ENCODE assay signal across 1 cellular context in the genomic region with DNA sequence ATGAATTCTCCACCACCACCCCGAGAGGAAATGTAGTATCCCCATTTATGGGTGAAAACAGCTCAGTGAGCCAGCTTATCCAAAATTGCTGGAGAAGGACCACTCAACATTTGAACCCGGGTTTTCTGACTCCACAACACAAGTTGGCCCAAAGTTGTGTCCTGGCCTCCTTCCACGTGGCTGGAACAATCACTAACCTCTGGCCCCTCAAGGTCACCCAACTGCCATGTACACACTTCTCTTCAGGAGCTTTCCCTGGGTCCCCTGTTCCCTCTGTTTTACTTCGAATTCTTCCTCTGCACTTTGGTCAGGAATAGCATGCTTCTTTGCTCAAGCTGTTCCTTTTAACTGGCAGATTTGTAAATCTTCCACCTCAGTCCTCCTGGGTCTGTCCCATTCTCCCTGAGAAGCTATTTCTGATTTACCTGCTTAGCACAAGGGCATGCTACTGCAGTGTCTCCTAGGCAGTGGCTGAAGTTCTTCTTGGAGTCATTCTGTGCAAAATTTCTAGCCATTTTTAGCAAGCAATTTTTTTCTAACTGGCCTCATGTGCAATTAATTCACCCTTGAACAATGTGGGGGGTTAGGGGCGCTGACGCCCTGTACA.
TF ChIP-seq lines count a peak whose summit lies in the region.

No MANE protein-coding gene starts in this region.

TF ChIP-seq in HepG2, 621 proteins besides CTCF, POLR2A, EP300 and RAD21 (continued from another document and continues in another):
- no peak for TF ChIP-seq FOXK1 (CRISPR knock-in tag; IDR thresholded peaks at IDR 0.05; ENCODE audit: borderline replicate concordance, low read depth)
- peak; percentile 49; the same call in 1 of the 2 replicates for TF ChIP-seq TGIF2 (CRISPR knock-in tag; IDR thresholded peaks at IDR 0.05)
- no peak for TF ChIP-seq ZNF30 (CRISPR knock-in tag; IDR thresholded peaks at IDR 0.05)
- TF ChIP-seq, protein P1, sequence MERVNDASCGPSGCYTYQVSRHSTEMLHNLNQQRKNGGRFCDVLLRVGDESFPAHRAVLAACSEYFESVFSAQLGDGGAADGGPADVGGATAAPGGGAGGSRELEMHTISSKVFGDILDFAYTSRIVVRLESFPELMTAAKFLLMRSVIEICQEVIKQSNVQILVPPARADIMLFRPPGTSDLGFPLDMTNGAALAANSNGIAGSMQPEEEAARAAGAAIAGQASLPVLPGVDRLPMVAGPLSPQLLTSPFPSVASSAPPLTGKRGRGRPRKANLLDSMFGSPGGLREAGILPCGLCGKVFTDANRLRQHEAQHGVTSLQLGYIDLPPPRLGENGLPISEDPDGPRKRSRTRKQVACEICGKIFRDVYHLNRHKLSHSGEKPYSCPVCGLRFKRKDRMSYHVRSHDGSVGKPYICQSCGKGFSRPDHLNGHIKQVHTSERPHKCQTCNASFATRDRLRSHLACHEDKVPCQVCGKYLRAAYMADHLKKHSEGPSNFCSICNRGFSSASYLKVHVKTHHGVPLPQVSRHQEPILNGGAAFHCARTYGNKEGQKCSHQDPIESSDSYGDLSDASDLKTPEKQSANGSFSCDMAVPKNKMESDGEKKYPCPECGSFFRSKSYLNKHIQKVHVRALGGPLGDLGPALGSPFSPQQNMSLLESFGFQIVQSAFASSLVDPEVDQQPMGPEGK (CRISPR knock-in tag; IDR thresholded peaks at IDR 0.05) = 0 out of 2 replicates have a peak, but pooled peaks have one; percentile 45
- peak; percentile 94 for TF ChIP-seq RBM22 (optimal IDR thresholded peaks at IDR 0.05; ENCODE audit: low read length)
- TF ChIP-seq ZNF263 (CRISPR knock-in tag; IDR thresholded peaks at IDR 0.05) = no peak
- no peak for TF ChIP-seq ZSCAN12 (CRISPR knock-in tag; IDR thresholded peaks at IDR 0.05)
- TF ChIP-seq XRCC5 (optimal IDR thresholded peaks at IDR 0.05; ENCODE audit: low read length) = no peak
- TF ChIP-seq, protein P2, sequence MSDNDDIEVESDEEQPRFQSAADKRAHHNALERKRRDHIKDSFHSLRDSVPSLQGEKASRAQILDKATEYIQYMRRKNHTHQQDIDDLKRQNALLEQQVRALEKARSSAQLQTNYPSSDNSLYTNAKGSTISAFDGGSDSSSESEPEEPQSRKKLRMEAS (IDR thresholded peaks at IDR 0.05) = peak; percentile 93
- no peak for TF ChIP-seq PHB2 (IDR thresholded peaks at IDR 0.05; ENCODE audit: partially characterized antibody)
- TF ChIP-seq KLF6 (CRISPR knock-in tag; IDR thresholded peaks at IDR 0.05) = peak; percentile 45; the same call in 1 of the 2 replicates
- no peak for TF ChIP-seq NBN (conservative IDR thresholded peaks at IDR 0.05)
- no peak for TF ChIP-seq ZFP36L1 (CRISPR knock-in tag; IDR thresholded peaks at IDR 0.05)
- TF ChIP-seq, protein P3, sequence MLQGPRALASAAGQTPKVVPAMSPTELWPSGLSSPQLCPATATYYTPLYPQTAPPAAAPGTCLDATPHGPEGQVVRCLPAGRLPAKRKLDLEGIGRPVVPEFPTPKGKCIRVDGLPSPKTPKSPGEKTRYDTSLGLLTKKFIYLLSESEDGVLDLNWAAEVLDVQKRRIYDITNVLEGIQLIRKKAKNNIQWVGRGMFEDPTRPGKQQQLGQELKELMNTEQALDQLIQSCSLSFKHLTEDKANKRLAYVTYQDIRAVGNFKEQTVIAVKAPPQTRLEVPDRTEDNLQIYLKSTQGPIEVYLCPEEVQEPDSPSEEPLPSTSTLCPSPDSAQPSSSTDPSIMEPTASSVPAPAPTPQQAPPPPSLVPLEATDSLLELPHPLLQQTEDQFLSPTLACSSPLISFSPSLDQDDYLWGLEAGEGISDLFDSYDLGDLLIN (CRISPR knock-in tag; IDR thresholded peaks at IDR 0.05; ENCODE audit: borderline replicate concordance) = no peak
- no peak for TF ChIP-seq GABPA (IDR thresholded peaks at IDR 0.05; ENCODE audit: low read depth, low read length)
- TF ChIP-seq GABPA (CRISPR knock-in tag; IDR thresholded peaks at IDR 0.05; ENCODE audit: low read depth) = no peak
- TF ChIP-seq, protein P4, sequence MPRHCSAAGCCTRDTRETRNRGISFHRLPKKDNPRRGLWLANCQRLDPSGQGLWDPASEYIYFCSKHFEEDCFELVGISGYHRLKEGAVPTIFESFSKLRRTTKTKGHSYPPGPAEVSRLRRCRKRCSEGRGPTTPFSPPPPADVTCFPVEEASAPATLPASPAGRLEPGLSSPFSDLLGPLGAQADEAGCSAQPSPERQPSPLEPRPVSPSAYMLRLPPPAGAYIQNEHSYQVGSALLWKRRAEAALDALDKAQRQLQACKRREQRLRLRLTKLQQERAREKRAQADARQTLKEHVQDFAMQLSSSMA (CRISPR knock-in tag; IDR thresholded peaks at IDR 0.05) = no peak
- no peak for TF ChIP-seq ZNF660 (CRISPR knock-in tag; IDR thresholded peaks at IDR 0.05; ENCODE audit: borderline replicate concordance, low read depth)
- peak; percentile 71; the same call in 1 of the 2 replicates for TF ChIP-seq KAT7 (CRISPR knock-in tag; IDR thresholded peaks at IDR 0.05; ENCODE audit: borderline replicate concordance)
- TF ChIP-seq ZNF616 (CRISPR knock-in tag; IDR thresholded peaks at IDR 0.05; ENCODE audit: low read depth) = no peak
- no peak for TF ChIP-seq ELF1 (CRISPR knock-in tag; IDR thresholded peaks at IDR 0.05)
- TF ChIP-seq, protein P5, sequence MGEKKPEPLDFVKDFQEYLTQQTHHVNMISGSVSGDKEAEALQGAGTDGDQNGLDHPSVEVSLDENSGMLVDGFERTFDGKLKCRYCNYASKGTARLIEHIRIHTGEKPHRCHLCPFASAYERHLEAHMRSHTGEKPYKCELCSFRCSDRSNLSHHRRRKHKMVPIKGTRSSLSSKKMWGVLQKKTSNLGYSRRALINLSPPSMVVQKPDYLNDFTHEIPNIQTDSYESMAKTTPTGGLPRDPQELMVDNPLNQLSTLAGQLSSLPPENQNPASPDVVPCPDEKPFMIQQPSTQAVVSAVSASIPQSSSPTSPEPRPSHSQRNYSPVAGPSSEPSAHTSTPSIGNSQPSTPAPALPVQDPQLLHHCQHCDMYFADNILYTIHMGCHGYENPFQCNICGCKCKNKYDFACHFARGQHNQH (CRISPR knock-in tag; IDR thresholded peaks at IDR 0.05) = peak; percentile 28; the same call in 1 of the 2 replicates
- TF ChIP-seq PITX1 (CRISPR knock-in tag; IDR thresholded peaks at IDR 0.05) = 0 out of 2 replicates have a peak, but pooled peaks have one; percentile 16
- TF ChIP-seq RELA (CRISPR knock-in tag; IDR thresholded peaks at IDR 0.05) = no peak
- TF ChIP-seq TEAD2 (CRISPR knock-in tag; IDR thresholded peaks at IDR 0.05) = no peak
- TF ChIP-seq KLF15 (CRISPR knock-in tag; IDR thresholded peaks at IDR 0.05; ENCODE audit: borderline replicate concordance) = no peak; the same call in 1 of the 2 replicates
- no peak for TF ChIP-seq SYNCRIP (IDR thresholded peaks at IDR 0.05; ENCODE audit: insufficient read depth, low read depth, low read length)
- no peak for TF ChIP-seq ZNF431 (CRISPR knock-in tag; IDR thresholded peaks at IDR 0.05; ENCODE audit: borderline replicate concordance, low read depth)
- TF ChIP-seq ZNF224 (CRISPR knock-in tag; IDR thresholded peaks at IDR 0.05) = no peak
- TF ChIP-seq NPAS2 (CRISPR knock-in tag; IDR thresholded peaks at IDR 0.05; ENCODE audit: borderline replicate concordance) = no peak
- no peak for TF ChIP-seq SCMH1 (CRISPR knock-in tag; IDR thresholded peaks at IDR 0.05; ENCODE audit: borderline replicate concordance)
- no peak for TF ChIP-seq RNF2 (conservative IDR thresholded peaks at IDR 0.05; ENCODE audit: low read depth)
- no peak for TF ChIP-seq NFIB (CRISPR knock-in tag; IDR thresholded peaks at IDR 0.05; ENCODE audit: borderline replicate concordance)
- TF ChIP-seq ZNF772 (CRISPR knock-in tag; IDR thresholded peaks at IDR 0.05) = no peak
- TF ChIP-seq REXO4 (CRISPR knock-in tag; IDR thresholded peaks at IDR 0.05; ENCODE audit: borderline replicate concordance) = no peak
- no peak for TF ChIP-seq ZFP1 (CRISPR knock-in tag; IDR thresholded peaks at IDR 0.05)
- peak; percentile 31; the same call in 1 of the 2 replicates for TF ChIP-seq ZNF816 (CRISPR knock-in tag; IDR thresholded peaks at IDR 0.05; ENCODE audit: borderline replicate concordance)
- no peak for TF ChIP-seq ZNF563 (CRISPR knock-in tag; IDR thresholded peaks at IDR 0.05)
- TF ChIP-seq, protein P6, sequence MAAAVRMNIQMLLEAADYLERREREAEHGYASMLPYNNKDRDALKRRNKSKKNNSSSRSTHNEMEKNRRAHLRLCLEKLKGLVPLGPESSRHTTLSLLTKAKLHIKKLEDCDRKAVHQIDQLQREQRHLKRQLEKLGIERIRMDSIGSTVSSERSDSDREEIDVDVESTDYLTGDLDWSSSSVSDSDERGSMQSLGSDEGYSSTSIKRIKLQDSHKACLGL (CRISPR knock-in tag; IDR thresholded peaks at IDR 0.05) = peak; percentile 56; the same call in 1 of the 2 replicates
- 0 out of 2 replicates have a peak, but pooled peaks have one; percentile 24 for TF ChIP-seq TSC22D2 (CRISPR knock-in tag; IDR thresholded peaks at IDR 0.05; ENCODE audit: borderline replicate concordance)
- TF ChIP-seq ZNF354B (CRISPR knock-in tag; IDR thresholded peaks at IDR 0.05) = no peak
- TF ChIP-seq CBX2 (IDR thresholded peaks at IDR 0.05; ENCODE audit: low read depth, low read length) = no peak
- TF ChIP-seq CBX2 (CRISPR knock-in tag; IDR thresholded peaks at IDR 0.05; ENCODE audit: low read depth) = no peak
- TF ChIP-seq ZNF24 (IDR thresholded peaks at IDR 0.05) = no peak
- no peak for TF ChIP-seq SRY (CRISPR knock-in tag; IDR thresholded peaks at IDR 0.05)
- no peak for TF ChIP-seq SP2 (CRISPR knock-in tag; IDR thresholded peaks at IDR 0.05)
- TF ChIP-seq, protein P7, sequence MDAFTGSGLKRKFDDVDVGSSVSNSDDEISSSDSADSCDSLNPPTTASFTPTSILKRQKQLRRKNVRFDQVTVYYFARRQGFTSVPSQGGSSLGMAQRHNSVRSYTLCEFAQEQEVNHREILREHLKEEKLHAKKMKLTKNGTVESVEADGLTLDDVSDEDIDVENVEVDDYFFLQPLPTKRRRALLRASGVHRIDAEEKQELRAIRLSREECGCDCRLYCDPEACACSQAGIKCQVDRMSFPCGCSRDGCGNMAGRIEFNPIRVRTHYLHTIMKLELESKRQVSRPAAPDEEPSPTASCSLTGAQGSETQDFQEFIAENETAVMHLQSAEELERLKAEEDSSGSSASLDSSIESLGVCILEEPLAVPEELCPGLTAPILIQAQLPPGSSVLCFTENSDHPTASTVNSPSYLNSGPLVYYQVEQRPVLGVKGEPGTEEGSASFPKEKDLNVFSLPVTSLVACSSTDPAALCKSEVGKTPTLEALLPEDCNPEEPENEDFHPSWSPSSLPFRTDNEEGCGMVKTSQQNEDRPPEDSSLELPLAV (CRISPR knock-in tag; conservative IDR thresholded peaks at IDR 0.05; ENCODE audit: low read depth) = no peak
- peak; percentile 79 for TF ChIP-seq HNF4G (IDR thresholded peaks at IDR 0.05; ENCODE audit: borderline replicate concordance, low read depth, low read length)
- TF ChIP-seq HNF4G (CRISPR knock-in tag; IDR thresholded peaks at IDR 0.05; ENCODE audit: borderline replicate concordance, low read depth) = peak; percentile 59; the same call in 1 of the 2 replicates
- peak; percentile 37; the same call in 1 of the 2 replicates for TF ChIP-seq RCOR2 (CRISPR knock-in tag; IDR thresholded peaks at IDR 0.05)
- no peak for TF ChIP-seq MAZ (IDR thresholded peaks at IDR 0.05; ENCODE audit: borderline replicate concordance, low read depth, low read length)
- no peak for TF ChIP-seq MAZ (CRISPR knock-in tag; IDR thresholded peaks at IDR 0.05; ENCODE audit: low read depth)
- TF ChIP-seq, protein P8, sequence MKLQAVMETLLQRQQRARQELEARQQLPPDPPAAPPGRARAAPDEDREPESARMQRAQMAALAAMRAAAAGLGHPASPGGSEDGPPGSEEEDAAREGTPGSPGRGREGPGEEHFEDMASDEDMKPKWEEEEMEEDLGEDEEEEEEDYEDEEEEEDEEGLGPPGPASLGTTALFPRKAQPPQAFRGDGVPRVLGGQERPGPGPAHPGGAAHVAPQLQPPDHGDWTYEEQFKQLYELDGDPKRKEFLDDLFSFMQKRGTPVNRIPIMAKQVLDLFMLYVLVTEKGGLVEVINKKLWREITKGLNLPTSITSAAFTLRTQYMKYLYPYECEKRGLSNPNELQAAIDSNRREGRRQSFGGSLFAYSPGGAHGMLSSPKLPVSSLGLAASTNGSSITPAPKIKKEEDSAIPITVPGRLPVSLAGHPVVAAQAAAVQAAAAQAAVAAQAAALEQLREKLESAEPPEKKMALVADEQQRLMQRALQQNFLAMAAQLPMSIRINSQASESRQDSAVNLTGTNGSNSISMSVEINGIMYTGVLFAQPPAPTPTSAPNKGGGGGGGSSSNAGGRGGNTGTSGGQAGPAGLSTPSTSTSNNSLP (IDR thresholded peaks at IDR 0.05; ENCODE audit: low read depth, low read length) = no peak
- peak; percentile 41; the same call in 1 of the 2 replicates for TF ChIP-seq ZBTB20 (CRISPR knock-in tag; IDR thresholded peaks at IDR 0.05; ENCODE audit: borderline replicate concordance, low read depth)
- no peak for TF ChIP-seq PLRG1 (conservative IDR thresholded peaks at IDR 0.05)
- TF ChIP-seq, protein P9, sequence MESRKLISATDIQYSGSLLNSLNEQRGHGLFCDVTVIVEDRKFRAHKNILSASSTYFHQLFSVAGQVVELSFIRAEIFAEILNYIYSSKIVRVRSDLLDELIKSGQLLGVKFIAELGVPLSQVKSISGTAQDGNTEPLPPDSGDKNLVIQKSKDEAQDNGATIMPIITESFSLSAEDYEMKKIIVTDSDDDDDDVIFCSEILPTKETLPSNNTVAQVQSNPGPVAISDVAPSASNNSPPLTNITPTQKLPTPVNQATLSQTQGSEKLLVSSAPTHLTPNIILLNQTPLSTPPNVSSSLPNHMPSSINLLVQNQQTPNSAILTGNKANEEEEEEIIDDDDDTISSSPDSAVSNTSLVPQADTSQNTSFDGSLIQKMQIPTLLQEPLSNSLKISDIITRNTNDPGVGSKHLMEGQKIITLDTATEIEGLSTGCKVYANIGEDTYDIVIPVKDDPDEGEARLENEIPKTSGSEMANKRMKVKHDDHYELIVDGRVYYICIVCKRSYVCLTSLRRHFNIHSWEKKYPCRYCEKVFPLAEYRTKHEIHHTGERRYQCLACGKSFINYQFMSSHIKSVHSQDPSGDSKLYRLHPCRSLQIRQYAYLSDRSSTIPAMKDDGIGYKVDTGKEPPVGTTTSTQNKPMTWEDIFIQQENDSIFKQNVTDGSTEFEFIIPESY (CRISPR knock-in tag; IDR thresholded peaks at IDR 0.05) = no peak
- peak; percentile 62; the same call in 1 of the 2 replicates for TF ChIP-seq NR2C2 (CRISPR knock-in tag; IDR thresholded peaks at IDR 0.05; ENCODE audit: borderline replicate concordance)
- TF ChIP-seq KLF9 (CRISPR knock-in tag; IDR thresholded peaks at IDR 0.05; ENCODE audit: low read depth) = no peak
- TF ChIP-seq, protein P10, sequence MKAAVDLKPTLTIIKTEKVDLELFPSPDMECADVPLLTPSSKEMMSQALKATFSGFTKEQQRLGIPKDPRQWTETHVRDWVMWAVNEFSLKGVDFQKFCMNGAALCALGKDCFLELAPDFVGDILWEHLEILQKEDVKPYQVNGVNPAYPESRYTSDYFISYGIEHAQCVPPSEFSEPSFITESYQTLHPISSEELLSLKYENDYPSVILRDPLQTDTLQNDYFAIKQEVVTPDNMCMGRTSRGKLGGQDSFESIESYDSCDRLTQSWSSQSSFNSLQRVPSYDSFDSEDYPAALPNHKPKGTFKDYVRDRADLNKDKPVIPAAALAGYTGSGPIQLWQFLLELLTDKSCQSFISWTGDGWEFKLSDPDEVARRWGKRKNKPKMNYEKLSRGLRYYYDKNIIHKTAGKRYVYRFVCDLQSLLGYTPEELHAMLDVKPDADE (CRISPR knock-in tag; IDR thresholded peaks at IDR 0.05) = no peak
- no peak for TF ChIP-seq ZNF619 (CRISPR knock-in tag; IDR thresholded peaks at IDR 0.05)
- TF ChIP-seq ZFP90 (CRISPR knock-in tag; IDR thresholded peaks at IDR 0.05; ENCODE audit: borderline replicate concordance) = no peak
- no peak for TF ChIP-seq ZEB1 (IDR thresholded peaks at IDR 0.05; ENCODE audit: insufficient replicate concordance, low read depth)
- no peak for TF ChIP-seq SP4 (CRISPR knock-in tag; IDR thresholded peaks at IDR 0.05)
- no peak for TF ChIP-seq ZNF703 (CRISPR knock-in tag; IDR thresholded peaks at IDR 0.05; ENCODE audit: borderline replicate concordance)
